26 cellular contexts compared by ENCODE assay signal in the genomic region with DNA sequence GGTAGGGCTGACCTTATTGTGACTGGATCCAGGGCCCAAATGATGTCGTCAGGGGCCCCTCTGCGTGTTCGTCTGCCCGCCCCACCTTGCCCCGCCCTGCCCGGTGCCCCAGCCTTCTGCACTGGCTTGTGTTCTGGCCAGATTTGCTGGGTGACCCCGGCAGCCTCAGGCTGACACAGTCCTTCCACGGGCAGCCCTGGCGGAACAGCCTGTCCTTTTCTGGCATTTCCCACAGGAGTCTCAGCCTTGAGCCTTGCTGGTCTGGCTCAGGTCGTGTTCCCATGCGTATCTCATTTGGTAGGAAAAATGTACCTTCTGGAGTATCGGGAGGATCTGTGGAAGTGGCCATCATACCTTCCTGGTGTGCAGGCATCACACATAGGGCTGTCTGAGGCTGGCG. TPM values are rescaled to one million over a fixed set of nuclear protein-coding genes. Genes with fewer than 3 reads are reported as not detected.
DNase-seq lines count a peak whose midpoint lies in the region; TF ChIP-seq lines count a peak whose summit lies in the region.
"Had no signal": no experiment of that assay in that cellular context is flagged by ENCODE, and none has a peak within 500 bp of the region (broad histone marks: within the 10 kb centered on the region; RNA-seq: fewer than 3 reads in every experiment).

No MANE protein-coding gene starts in this region.

- no peak overlapping the region for H3K14ac ChIP-seq in neuronal stem cell (ENCODE audit: low read length)

- no peak overlapping the region for H3K4me2 ChIP-seq in neuronal stem cell (ENCODE audit: insufficient read depth, low read length, poor library complexity, severe bottlenecking)
- H3K4me2 ChIP-seq: A549; BLaER1 treated with 17β-estradiol and CSF1 and Interleukin-3, amounts not matched to agents 10 nM and 100 nM; SK-N-SH had no signal

- in situ Hi-C loops in G401 (cut with HindIII; ENCODE audit: low sequenced_read_pairs), result no loop called here

- H3K4me1 Mint-ChIP-seq in activated CD4-positive, alpha-beta T cell treated with anti-CD3 and anti-CD28 coated beads, Interleukin-2, amount 10 ng/mL, durations not matched to agents 24 days and 14 days, result no peaks in the 10 kb centered on the region

- H3K4me3 ChIP-seq in neuronal stem cell (ENCODE audit: low read length in 2 of 2) (no peak overlapping the region), testis (no peak overlapping the region), adrenal gland (no peak overlapping the region)
- H3K4me3 ChIP-seq: A549; BLaER1 treated with 17β-estradiol and CSF1 and Interleukin-3, amounts not matched to agents 10 nM and 100 nM; GM12878; GM23248; K562 had no signal

- no peak overlapping the region for H4K91ac ChIP-seq in neuronal stem cell (ENCODE audit: low read depth, low read length, poor library complexity)

- H3K27me3 ChIP-seq in neuronal stem cell (ENCODE audit: control insufficient read depth in 3 of 3, insufficient read depth in 3 of 3, low read depth in 1 of 3, low read length in 3 of 3) (no peaks in the 10 kb centered on the region), testis (no peaks in the 10 kb centered on the region), adrenal gland (no peaks in the 10 kb centered on the region)
- H3K27me3 ChIP-seq: BLaER1 treated with 17β-estradiol and CSF1 and Interleukin-3, amounts not matched to agents 10 nM and 100 nM had no signal

- no peak overlapping the region for H2BK12ac ChIP-seq in neuronal stem cell (ENCODE audit: low read length)

- H3K23ac ChIP-seq in neuronal stem cell (ENCODE audit: low read depth, low read length, poor library complexity), result no peak overlapping the region

- DNase-seq in G401 (ENCODE audit: low spot score) (peak; percentile 65), cerebellar cortex (ENCODE audit: low spot score) (peak; percentile 51), neuronal stem cell (ENCODE audit: low spot score) (no peak), testis (peak; percentile 72), NCI-H2107 treated with DMSO at 0.1 percent for 48 hours (lab: John Stamatoyannopoulos, UW; ENCODE audit: unreplicated experiment) (no peak), adrenal gland (no peak)
- DNase-seq in activated CD4-positive, alpha-beta T cell treated with anti-CD3 and anti-CD28 coated beads, Interleukin-2, amount 10 ng/mL, durations not matched to agents 24 days and 14 days, result no peak
- DNase-seq: AML-193; CD4-positive, alpha-beta T cell; DMS53; GM23248; Kasumi-1; NCI-H1092 treated with DMSO at 0.1 percent for 48 hours; NCI-H1436; NCI-H187 treated with DMSO at 0.1 percent for 48 hours; NCI-H446; NCI-H526; RPMI8226; SK-N-SH had no signal

- no peaks in the 10 kb centered on the region for H3K27me3 Mint-ChIP-seq in activated CD4-positive, alpha-beta T cell treated with anti-CD3 and anti-CD28 coated beads, Interleukin-2, amount 10 ng/mL, durations not matched to agents 24 days and 14 days
- H3K27me3 Mint-ChIP-seq: CD4-positive, alpha-beta T cell had no signal

- no peak overlapping the region for H2AFZ ChIP-seq in neuronal stem cell (ENCODE audit: low read length)
- H2AFZ ChIP-seq: GM23248 had no signal

- TF ChIP-seq POLR2A in testis (IDR thresholded peaks at IDR 0.05), result no peak
- no peak for TF ChIP-seq POLR2A in adrenal gland (IDR thresholded peaks at IDR 0.05)

- no peak overlapping the region for H3K27ac Mint-ChIP-seq in activated CD4-positive, alpha-beta T cell treated with anti-CD3 and anti-CD28 coated beads, Interleukin-2, amount 10 ng/mL, durations not matched to agents 24 days and 14 days
- H3K27ac Mint-ChIP-seq: CD4-positive, alpha-beta T cell had no signal

- H4K8ac ChIP-seq in neuronal stem cell (ENCODE audit: low read depth, low read length), result no peak overlapping the region

- H3K18ac ChIP-seq in neuronal stem cell (ENCODE audit: low read length), result no peak overlapping the region

- H3K4me1 ChIP-seq in neuronal stem cell (ENCODE audit: control insufficient read depth in 2 of 2, insufficient read depth in 1 of 2, low read depth in 1 of 2, low read length in 2 of 2) (no peaks in the 10 kb centered on the region), testis (peaks cover 20% of the 10 kb centered on the region), adrenal gland (replicated peaks in 1 of 2) (no peaks in the 10 kb centered on the region)
- H3K4me1 ChIP-seq: A549 had no signal

- peak overlapping the region; percentile 37 for H3K9ac ChIP-seq in neuronal stem cell (ENCODE audit: low read depth, low read length, poor library complexity)
- H3K9ac ChIP-seq: BLaER1 treated with 17β-estradiol and CSF1 and Interleukin-3, amounts not matched to agents 10 nM and 100 nM; GM23248; SK-N-SH had no signal

- H3K27ac ChIP-seq in neuronal stem cell (replicated peaks; ENCODE audit: low read length) (no peak overlapping the region), testis (peak overlapping the region; percentile 55 to 75), adrenal gland (no peak overlapping the region)
- H3K27ac ChIP-seq: A549; BLaER1 treated with 17β-estradiol and CSF1 and Interleukin-3, amounts not matched to agents 10 nM and 100 nM; GM23248 had no signal

- no peak overlapping the region for H3K4ac ChIP-seq in neuronal stem cell (ENCODE audit: low read length)

- no peak overlapping the region for H2AK5ac ChIP-seq in neuronal stem cell (ENCODE audit: low read depth, low read length)

- H3K36me3 ChIP-seq in neuronal stem cell (replicated peaks in 1 of 2; ENCODE audit: control insufficient read depth in 2 of 2, insufficient read depth in 2 of 2, low read length in 2 of 2) (peaks cover 37 to 88% of the 10 kb centered on the region in 2 donors), testis (ENCODE audit: low read depth, missing control alignments) (no peaks in the 10 kb centered on the region), adrenal gland (replicated peaks in 1 of 2) (peaks cover 0 to 81% of the 10 kb centered on the region in 2 donors)

- H2BK5ac ChIP-seq in neuronal stem cell (ENCODE audit: low read length), result peak overlapping the region; percentile 48

- no peak for TF ChIP-seq CTCF in testis (IDR thresholded peaks at IDR 0.05)
- TF ChIP-seq CTCF in adrenal gland (IDR thresholded peaks at IDR 0.05), result no peak

- H3K36me3 Mint-ChIP-seq in activated CD4-positive, alpha-beta T cell treated with anti-CD3 and anti-CD28 coated beads, Interleukin-2, amount 10 ng/mL, durations not matched to agents 24 days and 14 days (ENCODE audit: low read depth), result peaks cover 15% of the 10 kb centered on the region

- H3K4me3 Mint-ChIP-seq in activated CD4-positive, alpha-beta T cell treated with anti-CD3 and anti-CD28 coated beads, Interleukin-2, amount 10 ng/mL, durations not matched to agents 24 days and 14 days, result no peak overlapping the region
- H3K4me3 Mint-ChIP-seq: CD4-positive, alpha-beta T cell had no signal

- intact Hi-C loops in testis (cut with DNase I; ENCODE audit: low total_unique reads), result no loop called here
- intact Hi-C loops in activated CD4-positive, alpha-beta T cell treated with anti-CD3 and anti-CD28 coated beads, Interleukin-2, amount 10 ng/mL, durations not matched to agents 24 days and 14 days (cut with micrococcal nuclease), result no loop called here
- intact Hi-C loops in adrenal gland (cut with DNase I), result loop anchor here in 1 of 2 donors (10.0 kb wide), 1 partner anchor 150 kb away; no protein-coding TSS in a partner anchor

- H3K9me3 ChIP-seq in neuronal stem cell (replicated peaks in 1 of 2; ENCODE audit: control insufficient read depth in 2 of 2, insufficient read depth in 1 of 2, low read depth in 1 of 2, low read length in 2 of 2) (no peaks in the 10 kb centered on the region), testis (no peaks in the 10 kb centered on the region), adrenal gland (replicated peaks in 1 of 3) (no peaks in the 10 kb centered on the region)
- H3K9me3 ChIP-seq: A549, SK-N-SH had no signal

- H2BK15ac ChIP-seq in neuronal stem cell (ENCODE audit: low read length), result no peak overlapping the region

- no peaks in the 10 kb centered on the region for H3K9me3 Mint-ChIP-seq in activated CD4-positive, alpha-beta T cell treated with anti-CD3 and anti-CD28 coated beads, Interleukin-2, amount 10 ng/mL, durations not matched to agents 24 days and 14 days
- H3K9me3 Mint-ChIP-seq: CD4-positive, alpha-beta T cell had no signal

- no peak overlapping the region for H2BK120ac ChIP-seq in neuronal stem cell (ENCODE audit: low read depth, low read length)

- WGBS in neuronal stem cell (ENCODE audit: extremely low coverage in 2 of 2, insufficient read length in 2 of 2, insufficient replicate concordance in 1 of 2), 2 donors, result no CpG with 5 or more reads among the region's 13 CpGs
- WGBS in testis, 2 donors, result 49 to 57% methylated on average over 12 to 13 of the region's 13 CpGs
- 92 to 100% (median 95%) methylated on average over 7 to 13 of the region's 13 CpGs for WGBS in adrenal gland, 4 donors

- H3K79me1 ChIP-seq in neuronal stem cell (ENCODE audit: low read depth, low read length), result peaks cover 1% of the 10 kb centered on the region

RNA-seq across cellular contexts. Expression of a gene that starts 31.0 kb away (rescaled TPM):
- total RNA-seq in G401 (2014; rRNA removed; shearing (Covaris generic)), result 19.1 and 21.3 TPM in 2 replicates
- polyA plus RNA-seq in neuronal stem cell (2013, experiment 1 of 2), result 7.8 TPM
- 7.6 TPM for polyA plus RNA-seq in neuronal stem cell (2013, experiment 2 of 2)
- total RNA-seq in testis (10 to 100 TPM; 42.6 to 47.1 TPM), adrenal gland (10 to 100 TPM in 7 of 8 donors, 1 to 10 TPM in 1; 9.4 to 21.0 (median 16.3) TPM)
- polyA plus RNA-seq in testis (ENCODE audit: insufficient read depth, low read depth, low replicate concordance) (68.9 TPM), adrenal gland (10 to 100 TPM in 2 of 3 donors, 1 to 10 TPM in 1; 8.7 to 40.6 (median 29.5) TPM)
- 39.2 and 39.8 TPM in 2 replicates for total RNA-seq in activated CD4-positive, alpha-beta T cell treated with anti-CD3 and anti-CD28 coated beads, Interleukin-2, amount 10 ng/mL, durations not matched to agents 24 days and 14 days

RNA-seq across cellular contexts. Expression of a gene that starts 31.0 kb away (rescaled TPM):
- 99.9 and 120 TPM in 2 replicates for total RNA-seq in G401 (2014; rRNA removed; shearing (Covaris generic))
- 72.9 TPM for polyA plus RNA-seq in neuronal stem cell (2013, experiment 1 of 2)
- 67.6 TPM for polyA plus RNA-seq in neuronal stem cell (2013, experiment 2 of 2)
- total RNA-seq in testis (10 to 100 TPM; 43.2 to 45.0 TPM), adrenal gland (10 to 100 TPM; 31.1 to 65.6 (median 44.3) TPM)
- polyA plus RNA-seq in testis (ENCODE audit: insufficient read depth, low read depth, low replicate concordance) (96.2 TPM), adrenal gland (10 to 100 TPM; 46.7 to 77.8 (median 48.1) TPM)
- total RNA-seq in activated CD4-positive, alpha-beta T cell treated with anti-CD3 and anti-CD28 coated beads, Interleukin-2, amount 10 ng/mL, durations not matched to agents 24 days and 14 days, result 120 and 128 TPM in 2 replicates

RNA-seq across cellular contexts. Expression of a gene that starts 46.1 kb away (rescaled TPM):
- not detected in 2 replicates for total RNA-seq in G401 (2014; rRNA removed; shearing (Covaris generic))
- 0.04 TPM for polyA plus RNA-seq in neuronal stem cell (2013, experiment 1 of 2)
- polyA plus RNA-seq in neuronal stem cell (2013, experiment 2 of 2), result not detected
- total RNA-seq in testis, result not detected
- not detected for polyA plus RNA-seq in testis (ENCODE audit: insufficient read depth, low read depth, low replicate concordance)
- not detected in 2 replicates for total RNA-seq in activated CD4-positive, alpha-beta T cell treated with anti-CD3 and anti-CD28 coated beads, Interleukin-2, amount 10 ng/mL, durations not matched to agents 24 days and 14 days
- total RNA-seq in adrenal gland, result not detected
- polyA plus RNA-seq in adrenal gland, result not detected
- total RNA-seq: CD4-positive, alpha-beta T cell; Daoy; GM12878; GM23248; H7; K562; M059J had no signal
- polyA plus RNA-seq: A549, GM12878, GM23248, K562, SK-N-SH had no signal

Comparison
In these comparisons a context has a peak if more than half of its experiments do, and no peak if none do; other contexts are left out.
1. DNase-seq: peak in G401 (single experiment), cerebellar cortex (single experiment) and testis (single experiment); none in neuronal stem cell (single experiment), activated CD4-positive, alpha-beta T cell treated with anti-CD3 and anti-CD28 coated beads, Interleukin-2, amount 10 ng/mL, durations not matched to agents 24 days and 14 days (single experiment), NCI-H2107 treated with DMSO at 0.1 percent for 48 hours (single experiment) and adrenal gland (0 of 7).
2. H3K27ac ChIP-seq: peak in testis (2 of 2); none in neuronal stem cell (single experiment) and adrenal gland (0 of 5).